15 cellular contexts compared by ENCODE assay signal in the genomic region with DNA sequence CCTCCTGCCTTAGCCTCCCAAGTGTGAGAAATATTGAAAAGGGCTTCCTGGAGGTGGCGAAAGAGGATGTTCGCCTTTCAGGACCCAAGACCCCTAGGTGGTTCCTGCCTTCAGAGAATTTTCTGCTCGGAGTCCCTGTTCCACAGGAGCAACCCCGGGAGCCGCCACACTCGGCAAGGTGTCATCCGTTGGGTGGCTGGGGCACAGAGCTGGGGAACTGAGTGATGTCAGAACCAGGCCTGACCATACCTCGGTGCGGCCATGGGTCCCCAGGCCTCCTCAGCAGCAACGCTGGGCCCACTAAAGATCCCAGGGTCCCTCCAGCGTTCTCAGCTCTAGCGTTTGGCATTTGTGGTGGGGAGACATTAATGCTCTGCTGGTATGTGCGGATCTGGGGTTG.
"Had no signal": no experiment of that assay in that cellular context is flagged by ENCODE, and none has a peak within 500 bp of the region (broad histone marks: within the 10 kb centered on the region; RNA-seq: fewer than 3 reads in every experiment).

No MANE protein-coding gene starts in this region.

- H3K27ac Mint-ChIP-seq: activated naive CD8-positive, alpha-beta T cell; dendritic cell treated with granulocyte-macrophage colony-stimulating factor and Interleukin-4, amounts not matched to agents 40 ng/mL and 50 ng/mL, for 4 days; stimulated activated effector memory CD8-positive, alpha-beta T cell treated with anti-CD3 and anti-CD28 coated beads, Interleukin-12 subunit alpha, Interleukin-12 subunit beta, amount 100 ng/mL, for 72 hours; T-helper 2 cell treated with Interferon-gamma antibody and Interleukin-4, amounts not matched to agents 5 μg/mL and 100 μg/mL, for 36 hours had no signal

- ATAC-seq: activated CD4-positive, CD25-positive, alpha-beta regulatory T cell treated with anti-CD3 and anti-CD28 coated beads, Interleukin-2, amount 50 U/mL, for 24 hours; left lobe of liver; stimulated activated effector memory CD8-positive, alpha-beta T cell treated with anti-CD3 and anti-CD28 coated beads, Interleukin-12 subunit alpha, Interleukin-12 subunit beta, amount 100 ng/mL, for 72 hours had no signal

- H3K36me3 Mint-ChIP-seq: activated naive CD8-positive, alpha-beta T cell had no signal

- H3K36me3 ChIP-seq: brain microvascular endothelial cell, tibial artery had no signal

- DNase-seq: activated gamma-delta T cell; activated T-cell treated with anti-CD3 and anti-CD28 coated beads, Interleukin-2, amount 50 U/mL, for 48 hours; amygdala; cerebellar nuclear complex; erythroblast; tibial artery had no signal

- H3K4me3 ChIP-seq: smooth muscle cell, tibial artery had no signal

- H3K27ac ChIP-seq: brain microvascular endothelial cell, tibial artery had no signal

- H3K4me1 Mint-ChIP-seq: neural crest cell had no signal

- H3K4me2 ChIP-seq: smooth muscle cell had no signal

- H3K4me3 Mint-ChIP-seq: activated naive CD8-positive, alpha-beta T cell; dendritic cell treated with granulocyte-macrophage colony-stimulating factor and Interleukin-4, amounts not matched to agents 40 ng/mL and 50 ng/mL, for 4 days; neural crest cell; stimulated activated effector memory CD8-positive, alpha-beta T cell treated with anti-CD3 and anti-CD28 coated beads, Interleukin-12 subunit alpha, Interleukin-12 subunit beta, amount 100 ng/mL, for 72 hours; T-helper 2 cell treated with Interferon-gamma antibody and Interleukin-4, amounts not matched to agents 5 μg/mL and 100 μg/mL, for 36 hours had no signal

- H3K27me3 Mint-ChIP-seq: activated naive CD8-positive, alpha-beta T cell had no signal

- H3K27me3 ChIP-seq: brain microvascular endothelial cell had no signal

- H3K9me3 ChIP-seq: tibial artery had no signal

- H3K9me3 Mint-ChIP-seq: dendritic cell treated with granulocyte-macrophage colony-stimulating factor and Interleukin-4, amounts not matched to agents 40 ng/mL and 50 ng/mL, for 4 days; neural crest cell; stimulated activated effector memory CD8-positive, alpha-beta T cell treated with anti-CD3 and anti-CD28 coated beads, Interleukin-12 subunit alpha, Interleukin-12 subunit beta, amount 100 ng/mL, for 72 hours; T-helper 2 cell treated with Interferon-gamma antibody and Interleukin-4, amounts not matched to agents 5 μg/mL and 100 μg/mL, for 36 hours had no signal
